In the genomic region with DNA sequence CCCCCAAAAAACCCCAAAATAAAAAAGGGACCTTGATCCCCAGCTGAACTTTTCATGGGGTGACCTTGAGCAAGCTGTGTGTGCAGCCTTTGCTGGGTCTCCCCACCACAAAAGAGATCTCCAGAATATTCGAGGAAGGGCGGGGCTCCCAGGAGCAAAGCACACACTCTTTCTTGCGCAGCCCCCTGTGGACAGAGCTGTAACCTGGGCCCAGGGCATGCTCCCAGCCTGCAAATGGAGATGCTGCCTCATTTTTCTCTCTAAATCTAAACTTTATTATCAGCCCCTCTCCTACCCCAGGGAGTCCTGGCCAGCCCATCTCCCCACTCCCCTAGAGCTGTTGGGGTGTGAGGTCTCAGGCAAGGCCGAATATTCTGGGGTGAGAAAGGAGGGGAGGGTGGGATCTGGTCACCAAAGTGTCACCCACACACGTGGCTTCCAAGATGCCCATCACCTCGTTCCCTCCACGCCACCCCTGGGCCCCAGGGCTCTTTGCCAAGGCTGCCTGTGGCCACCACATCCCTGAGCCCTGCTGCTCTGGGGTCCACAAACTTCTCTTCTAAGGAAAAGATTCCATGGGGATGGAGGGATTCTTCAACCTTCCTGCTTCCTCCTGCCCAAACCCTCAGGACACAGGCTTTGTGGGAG, we compare ENCODE assay signal across 23 cellular contexts. TPM values are rescaled to one million over a fixed set of nuclear protein-coding genes. Genes with fewer than 3 reads are reported as not detected.
DNase-seq lines count a peak whose midpoint lies in the region; ATAC-seq and TF ChIP-seq lines count a peak whose summit lies in the region.
"Had no signal": no experiment of that assay in that cellular context is flagged by ENCODE, and none has a peak within 500 bp of the region (broad histone marks: within the 10 kb centered on the region; RNA-seq: fewer than 3 reads in every experiment).

No MANE protein-coding gene starts in this region.

- TF ChIP-seq CTCF in coronary artery (IDR thresholded peaks at IDR 0.05), result no peak
- TF ChIP-seq CTCF in upper lobe of right lung (IDR thresholded peaks at IDR 0.05), result no peak
- no peak for TF ChIP-seq CTCF in progenitor cell of endocrine pancreas (IDR thresholded peaks at IDR 0.05; ENCODE audit: unreplicated experiment)

- no peak overlapping the region for H3K4ac ChIP-seq in trophoblast cell (ENCODE audit: low read depth, low read length)

- H3K36me3 ChIP-seq in trophoblast cell (ENCODE audit: control insufficient read depth in 1 of 2, insufficient read depth in 2 of 2, low read length in 2 of 2), result no peaks in the 10 kb centered on the region
- H3K36me3 ChIP-seq in upper lobe of right lung, result no peaks in the 10 kb centered on the region
- H3K36me3 ChIP-seq: BLaER1 treated with 17β-estradiol and CSF1 and Interleukin-3, amounts not matched to agents 10 nM and 100 nM; SJSA1 had no signal

- H3K9me3 Mint-ChIP-seq in progenitor cell of endocrine pancreas (ENCODE audit: low read depth), result peaks cover 3% of the 10 kb centered on the region

- H3K79me2 ChIP-seq in trophoblast cell (ENCODE audit: control insufficient read depth, insufficient read depth, low read length, poor library complexity), result no peaks in the 10 kb centered on the region

- peak overlapping the region; percentile 2 for H2BK120ac ChIP-seq in trophoblast cell (ENCODE audit: insufficient read depth, low read length, poor library complexity)

- no peak overlapping the region for H3K27ac ChIP-seq in coronary artery
- no peak overlapping the region for H3K27ac ChIP-seq in trophoblast cell (ENCODE audit: low read depth, low read length)
- no peak overlapping the region for H3K27ac ChIP-seq in upper lobe of right lung
- H3K27ac ChIP-seq: BLaER1 treated with 17β-estradiol and CSF1 and Interleukin-3, amounts not matched to agents 10 nM and 100 nM; HL-60; PC-9; SJSA1 had no signal

- H3K18ac ChIP-seq in trophoblast cell (ENCODE audit: low read length), result no peak overlapping the region

- H3K4me1 ChIP-seq in trophoblast cell (ENCODE audit: control insufficient read depth in 1 of 2, insufficient read depth in 2 of 2, low read length in 2 of 2), result no peaks in the 10 kb centered on the region
- H3K4me1 ChIP-seq in upper lobe of right lung, result no peaks in the 10 kb centered on the region
- H3K4me1 ChIP-seq: SJSA1 had no signal

- no peak overlapping the region for H3K14ac ChIP-seq in trophoblast cell (ENCODE audit: low read length)

- H3K4me3 ChIP-seq in coronary artery, result no peak overlapping the region
- H3K4me3 ChIP-seq in trophoblast cell (ENCODE audit: low read depth, low read length), result no peak overlapping the region
- no peak overlapping the region for H3K4me3 ChIP-seq in upper lobe of right lung
- H3K4me3 ChIP-seq: A549; BLaER1 treated with 17β-estradiol and CSF1 and Interleukin-3, amounts not matched to agents 10 nM and 100 nM; PC-9; SJSA1 had no signal

- no peak overlapping the region for H4K91ac ChIP-seq in trophoblast cell (ENCODE audit: low read depth, low read length)

- peaks cover 7% of the 10 kb centered on the region for H3K79me1 ChIP-seq in trophoblast cell (ENCODE audit: low read length)

- H3K9me3 ChIP-seq in trophoblast cell (ENCODE audit: insufficient read depth, low read depth, low read length) (peaks cover 4% of the 10 kb centered on the region), upper lobe of right lung (no peaks in the 10 kb centered on the region)
- H3K9me3 ChIP-seq: BLaER1 treated with 17β-estradiol and CSF1 and Interleukin-3, amounts not matched to agents 10 nM and 100 nM; SJSA1 had no signal

- peaks cover 11% of the 10 kb centered on the region for H3K4me1 Mint-ChIP-seq in progenitor cell of endocrine pancreas (ENCODE audit: low read depth)

- no peak overlapping the region for H3K27ac Mint-ChIP-seq in progenitor cell of endocrine pancreas

- no peak overlapping the region for H4K12ac ChIP-seq in trophoblast cell (ENCODE audit: low read depth, low read length)

- no peak overlapping the region for H2AK5ac ChIP-seq in trophoblast cell (ENCODE audit: low read length)

- no peaks in the 10 kb centered on the region for H3K36me3 Mint-ChIP-seq in progenitor cell of endocrine pancreas (ENCODE audit: insufficient read depth)

- ATAC-seq in Right ventricle myocardium inferior, result no peak
- ATAC-seq in upper lobe of right lung, result no peak
- ATAC-seq: A549 had no signal

- H3K4me2 ChIP-seq in trophoblast cell (ENCODE audit: low read length), result no peak overlapping the region
- H3K4me2 ChIP-seq: A549; BLaER1 treated with 17β-estradiol and CSF1 and Interleukin-3, amounts not matched to agents 10 nM and 100 nM; PC-9 had no signal

- H3K27me3 ChIP-seq in trophoblast cell (ENCODE audit: insufficient read depth, low read length) (no peaks in the 10 kb centered on the region), upper lobe of right lung (no peaks in the 10 kb centered on the region)
- H3K27me3 ChIP-seq: BLaER1 treated with 17β-estradiol and CSF1 and Interleukin-3, amounts not matched to agents 10 nM and 100 nM; SJSA1 had no signal

- H2AFZ ChIP-seq in trophoblast cell (ENCODE audit: insufficient read depth, low read length, poor library complexity), result no peak overlapping the region
- H2AFZ ChIP-seq: PC-9 had no signal

- H2BK5ac ChIP-seq in trophoblast cell (ENCODE audit: low read depth, low read length, poor library complexity), result no peak overlapping the region

- no peak overlapping the region for H3K9ac ChIP-seq in trophoblast cell (ENCODE audit: low read length)
- H3K9ac ChIP-seq: BLaER1 treated with 17β-estradiol and CSF1 and Interleukin-3, amounts not matched to agents 10 nM and 100 nM had no signal

- H4K8ac ChIP-seq in trophoblast cell (ENCODE audit: low read depth, low read length), result no peak overlapping the region

- intact Hi-C loops in cardiac septum (cut with DNase I), result no loop called here
- intact Hi-C loops in Right ventricle myocardium inferior (cut with DNase I), result no loop called here
- intact Hi-C loops in upper lobe of right lung (cut with DNase I), result no loop called here

- H3K23ac ChIP-seq in trophoblast cell (ENCODE audit: low read length), result no peak overlapping the region

- H3K4me3 Mint-ChIP-seq in progenitor cell of endocrine pancreas (ENCODE audit: low read depth), result no peak overlapping the region

- no CpG with 5 or more reads among the region's 7 CpGs for WGBS in trophoblast cell (ENCODE audit: extremely low coverage, insufficient coverage, insufficient read length)

- no peak overlapping the region for H2BK12ac ChIP-seq in trophoblast cell (ENCODE audit: low read length)

- peaks cover 3% of the 10 kb centered on the region for H3K27me3 Mint-ChIP-seq in progenitor cell of endocrine pancreas

- peak; percentile 44 for DNase-seq in cardiac septum (ENCODE audit: low spot score)
- DNase-seq in Right ventricle myocardium inferior (ENCODE audit: missing footprints), result no peak
- peak; percentile 57 for DNase-seq in coronary artery (ENCODE audit: low spot score)
- no peak for DNase-seq in trophoblast cell
- peak; percentile 37 for DNase-seq in upper lobe of right lung
- no peak for DNase-seq in DMS79 (lab: John Stamatoyannopoulos, UW)
- no peak for DNase-seq in EL
- DNase-seq in progenitor cell of endocrine pancreas (ENCODE audit: low spot score, unreplicated experiment), result no peak
- DNase-seq: DMS79 treated with DMSO at 0.1 percent for 48 hours, HCEC 1CT, Karpas-422, NCI-H1417 treated with DMSO at 0.1 percent for 48 hours, NCI-H187 treated with DMSO at 0.1 percent for 48 hours, NCI-H226, NCI-H524 treated with DMSO at 0.1 percent for 48 hours, PC-9 had no signal

RNA-seq across cellular contexts. Expression of gene CALML3, which starts 1.7 kb away (rescaled TPM):
- total RNA-seq in cardiac septum (not detected), Right ventricle myocardium inferior (not detected), upper lobe of right lung (not detected), progenitor cell of endocrine pancreas (not detected in 2 replicates)
- not detected in 2 replicates for polyA plus RNA-seq in trophoblast cell (2013)
- total RNA-seq: G401, HT1080, PC-9, SJSA1 had no signal
- polyA plus RNA-seq: A549 had no signal

RNA-seq across cellular contexts. Expression of gene CALML5, which starts 23.7 kb away (rescaled TPM):
- total RNA-seq in cardiac septum (not detected), Right ventricle myocardium inferior (not detected), upper lobe of right lung (not detected), progenitor cell of endocrine pancreas (not detected in 2 replicates)
- polyA plus RNA-seq in trophoblast cell (2013), result 0.07 and 0.14 TPM in 2 replicates
- total RNA-seq: G401, MCF 10A, SJSA1 had no signal
- polyA plus RNA-seq: A549 had no signal

Comparison
In these comparisons a context has a peak if more than half of its experiments do, and no peak if none do; other contexts are left out.
1. DNase-seq: peak in cardiac septum (single experiment), coronary artery (single experiment) and upper lobe of right lung (single experiment); none in Right ventricle myocardium inferior (single experiment), trophoblast cell (0 of 2), DMS79 (single experiment), EL (single experiment) and progenitor cell of endocrine pancreas (single experiment).